In genomic region chr7:7861211-7861633, GRCh38 we compare ENCODE assay signal across 9 cellular contexts.
DNase-seq lines count a peak whose midpoint lies in the region; ATAC-seq and TF ChIP-seq lines count a peak whose summit lies in the region.
"Had no signal": no experiment of that assay in that cellular context is flagged by ENCODE, and none has a peak within 500 bp of the region (broad histone marks: within the 10 kb centered on the region; RNA-seq: fewer than 3 reads in every experiment).

No MANE protein-coding gene starts in this region.

- intact Hi-C loops in heart left ventricle (cut with DNase I) (no loop called here), left ventricle myocardium inferior (cut with micrococcal nuclease) (no loop called here), upper lobe of right lung (cut with DNase I) (no loop called here), testis (cut with DNase I; ENCODE audit: low total_unique reads) (no loop called here)

- ATAC-seq in heart left ventricle (peak in 3 of 4 donors; percentile 36 to 59 (median 43)), upper lobe of right lung (peak; percentile 74), HG03520 (IDR thresholded peaks at IDR 0.05; ENCODE audit: unreplicated experiment) (no peak)

- H3K4me1 ChIP-seq in heart left ventricle (peaks cover 0 to 27% (median 7%) of the 10 kb centered on the region in 12 donors), left ventricle myocardium inferior (peaks cover 26% of the 10 kb centered on the region), upper lobe of right lung (no peaks in the 10 kb centered on the region), testis (no peaks in the 10 kb centered on the region)

- TF ChIP-seq POLR2A in heart left ventricle (IDR thresholded peaks at IDR 0.05) (no peak), testis (IDR thresholded peaks at IDR 0.05) (no peak)

- H3K27ac ChIP-seq in heart left ventricle (no peak overlapping the region), left ventricle myocardium inferior (replicated peaks) (no peak overlapping the region), upper lobe of right lung (no peak overlapping the region), testis (no peak overlapping the region)

- H3K4me3 ChIP-seq in heart left ventricle (no peak overlapping the region), left ventricle myocardium inferior (no peak overlapping the region), upper lobe of right lung (no peak overlapping the region), testis (no peak overlapping the region)

- DNase-seq in heart left ventricle: no peak
- no peak for DNase-seq in left ventricle myocardium inferior
- DNase-seq in NCI-H510A (lab: John Stamatoyannopoulos, UW): peak; percentile 82
- peak; percentile 68 for DNase-seq in fibroblast of peridontal ligament (ENCODE audit: extremely low read depth)
- DNase-seq in upper lobe of right lung: no peak
- DNase-seq in testis: no peak
- no peak for DNase-seq in mesenteric fat pad (ENCODE audit: low spot score)
- DNase-seq: NCI-H446 had no signal

- H3K36me3 ChIP-seq in heart left ventricle (no peaks in the 10 kb centered on the region), left ventricle myocardium inferior (no peaks in the 10 kb centered on the region), upper lobe of right lung (no peaks in the 10 kb centered on the region), testis (ENCODE audit: low read depth, missing control alignments) (no peaks in the 10 kb centered on the region)

- TF ChIP-seq CTCF in heart left ventricle (IDR thresholded peaks at IDR 0.05) (no peak), left ventricle myocardium inferior (IDR thresholded peaks at IDR 0.05; ENCODE audit: borderline replicate concordance) (no peak), upper lobe of right lung (IDR thresholded peaks at IDR 0.05) (no peak), testis (IDR thresholded peaks at IDR 0.05) (no peak)

- 36 to 63% (median 57%) methylated on average over 1 of the region's 1 CpG for WGBS in heart left ventricle, 4 donors
- WGBS in testis, 2 donors: 50 to 74% methylated on average over 1 of the region's 1 CpG

- H3K27me3 ChIP-seq in heart left ventricle (no peaks in the 10 kb centered on the region), left ventricle myocardium inferior (ENCODE audit: low read depth) (no peaks in the 10 kb centered on the region), upper lobe of right lung (no peaks in the 10 kb centered on the region), testis (no peaks in the 10 kb centered on the region)

- no peaks in the 10 kb centered on the region for H3K9me3 ChIP-seq in heart left ventricle
- no peaks in the 10 kb centered on the region for H3K9me3 ChIP-seq in left ventricle myocardium inferior (replicated peaks)
- H3K9me3 ChIP-seq in upper lobe of right lung: no peaks in the 10 kb centered on the region
- H3K9me3 ChIP-seq in testis: no peaks in the 10 kb centered on the region

Comparison
In these comparisons a context has a peak if more than half of its experiments do, and no peak if none do; other contexts are left out.
1. DNase-seq: peak in NCI-H510A (single experiment) and fibroblast of peridontal ligament (single experiment); none in heart left ventricle (0 of 5), left ventricle myocardium inferior (single experiment), upper lobe of right lung (single experiment), testis (single experiment) and mesenteric fat pad (single experiment).